8 cellular contexts compared by ENCODE assay signal in genomic region chr3:10248984-10249748, GRCh38.
DNase-seq lines count a peak whose midpoint lies in the region; TF ChIP-seq lines count a peak whose summit lies in the region.

No MANE protein-coding gene starts in this region.

- H3K27ac ChIP-seq in BLaER1 (peak overlapping the region; percentile 97), HEK293 (ENCODE audit: extremely low read depth, low read depth, low read length) (peak overlapping the region; percentile 74)

- H4K20me1 ChIP-seq in BLaER1, result peaks cover 52% of the 10 kb centered on the region

- peak overlapping the region; percentile 97 for H3K9ac ChIP-seq in BLaER1

- peak overlapping the region; percentile 83 for H3K4me2 ChIP-seq in BLaER1

- no peaks in the 10 kb centered on the region for H3K27me3 ChIP-seq in BLaER1

- DNase-seq in UCSD-AML1 (lab: John Stamatoyannopoulos, UW; ENCODE audit: unreplicated experiment) (peak; percentile 58), cardiac fibroblast (ENCODE audit: low read depth in 2 of 2) (no peak), kidney tubule cell (ENCODE audit: low spot score) (peak; percentile 25), NCI-H2029 treated with DMSO at 0.1 percent for 48 hours (lab: John Stamatoyannopoulos, UW) (no peak), NCI-H526 treated with DMSO at 0.1 percent for 48 hours (lab: John Stamatoyannopoulos, UW) (no peak)
- peak; percentile 67 for DNase-seq in stimulated activated CD4-positive, alpha-beta T cell treated with anti-CD3 and anti-CD28 coated beads, Interleukin-4, amount 100 ng/mL, for 24 hours

- H3K9me3 ChIP-seq in BLaER1 (peaks cover 25% of the 10 kb centered on the region), HEK293 (ENCODE audit: control insufficient read depth, insufficient read depth, low read depth, low read length) (no peaks in the 10 kb centered on the region)

- POLR2A ChIA-PET in HEK293 (lab: Yijun Ruan, JAX), result interaction anchor here (1.4 to 1.5 kb wide), 3 partner anchors 12 to 72 kb away, joined by 4 to 5 read pairs (median 5); partner anchors contain the start of gene SEC13

- peaks cover 36% of the 10 kb centered on the region for H3K4me1 ChIP-seq in BLaER1
- no peaks in the 10 kb centered on the region for H3K4me1 ChIP-seq in HEK293 (ENCODE audit: control insufficient read depth, insufficient read depth, low read length)

- H3K4me3 ChIP-seq in BLaER1 (peak overlapping the region; percentile 83), HEK293 (ENCODE audit: low read depth, low read length) (peak overlapping the region; percentile 81), cardiac fibroblast (replicated peaks in 1 of 2; ENCODE audit: low read depth in 2 of 2, low read length in 2 of 2) (peak overlapping the region; percentile 78 to 88)

- CTCF ChIA-PET in HEK293 (lab: Yijun Ruan, JAX), result interaction anchor here (0.7 to 1.0 kb wide), 3 partner anchors 14 to 449 kb away, joined by 3 to 7 read pairs (median 4); no protein-coding TSS in a partner anchor

- TF ChIP-seq CTCF in HEK293 (tag by site-specific recombination; IDR thresholded peaks at IDR 0.05) (no peak), cardiac fibroblast (IDR thresholded peaks at IDR 0.05; ENCODE audit: low read depth, low read length) (no peak)

- peaks cover 51% of the 10 kb centered on the region for H3K36me3 ChIP-seq in BLaER1
- H3K36me3 ChIP-seq in HEK293 (ENCODE audit: control insufficient read depth in 2 of 2, insufficient read depth in 1 of 2, low read length in 2 of 2), result peaks cover 4 to 37% of the 10 kb centered on the region in 2 experiments; a peak in 2 of 3 replicates

TF ChIP-seq in HEK293, 187 proteins besides CTCF, POLR2A, EP300 and RAD21 (continues in another document):
- TF ChIP-seq ZNF677 (tag by site-specific recombination; IDR thresholded peaks at IDR 0.05) (no peak), ZNF335 (tag by site-specific recombination; conservative IDR thresholded peaks at IDR 0.05) (peak; percentile 90), HOXC10 (CRISPR knock-in tag; IDR thresholded peaks at IDR 0.05) (no peak), ZNF2 (tag by site-specific recombination; IDR thresholded peaks at IDR 0.05) (no peak), ZNF354C (tag by site-specific recombination; IDR thresholded peaks at IDR 0.05; ENCODE audit: borderline replicate concordance, low read depth) (no peak), SP7 (tag by site-specific recombination; IDR thresholded peaks at IDR 0.05) (no peak), ZNF521 (tag by site-specific recombination; IDR thresholded peaks at IDR 0.05) (no peak), HIC1 (tag by site-specific recombination; IDR thresholded peaks at IDR 0.05) (no peak), ZBTB26 (tag by site-specific recombination; optimal IDR thresholded peaks at IDR 0.05) (peak; percentile 13), KLF17 (tag by site-specific recombination; IDR thresholded peaks at IDR 0.05) (0 out of 2 replicates have a peak, but pooled peaks have one; percentile 30), ZNF184 (tag by site-specific recombination; IDR thresholded peaks at IDR 0.05) (no peak), KLF9 (tag by site-specific recombination; IDR thresholded peaks at IDR 0.05; ENCODE audit: low read depth) (peak; percentile 47), GLIS2 (tag by site-specific recombination; IDR thresholded peaks at IDR 0.05) (peak; percentile 83), ZNF16 (tag by site-specific recombination; IDR thresholded peaks at IDR 0.05; ENCODE audit: low read depth) (no peak), ZNF501 (tag by site-specific recombination; IDR thresholded peaks at IDR 0.05) (peak; percentile 44; the same call in 1 of the 2 replicates), ZNF658 (tag by site-specific recombination; IDR thresholded peaks at IDR 0.05) (no peak), ZNF248 (tag by site-specific recombination; IDR thresholded peaks at IDR 0.05) (no peak), ZNF18 (tag by site-specific recombination; IDR thresholded peaks at IDR 0.05) (no peak), ZNF398 (tag by site-specific recombination; IDR thresholded peaks at IDR 0.05) (peak; percentile 43; the same call in 1 of the 2 replicates), ZFP69B (tag by site-specific recombination; IDR thresholded peaks at IDR 0.05) (peak; percentile 30; the same call in 1 of the 2 replicates), BCL11B (tag by site-specific recombination; IDR thresholded peaks at IDR 0.05; ENCODE audit: low read depth) (0 out of 2 replicates have a peak, but pooled peaks have one; percentile 12), INSM2 (tag by site-specific recombination; IDR thresholded peaks at IDR 0.05) (0 out of 2 replicates have a peak, but pooled peaks have one; percentile 17), ZNF423 (tag by site-specific recombination; IDR thresholded peaks at IDR 0.05) (no peak), ZNF600 (tag by site-specific recombination; IDR thresholded peaks at IDR 0.05) (peak; percentile 27; the same call in 1 of the 2 replicates)

Comparison
In these comparisons a context has a peak if more than half of its experiments do, and no peak if none do; other contexts are left out.
1. DNase-seq: peak in UCSD-AML1 (single experiment), kidney tubule cell (single experiment) and stimulated activated CD4-positive, alpha-beta T cell treated with anti-CD3 and anti-CD28 coated beads, Interleukin-4, amount 100 ng/mL, for 24 hours (single experiment); none in cardiac fibroblast (0 of 2), NCI-H2029 treated with DMSO at 0.1 percent for 48 hours (single experiment) and NCI-H526 treated with DMSO at 0.1 percent for 48 hours (single experiment).
2. Peak in every context shown above with its lines, with median percentiles within 50 percentile points of each other: H3K4me3 ChIP-seq.